Comparison of ENCODE assay signal across 13 cellular contexts in genomic region chr1:50110084-50110615, GRCh38. TPM values are rescaled to one million over a fixed set of nuclear protein-coding genes. Genes with fewer than 3 reads are reported as not detected.
A peak's percentile ranks its signal among the peaks of the same experiment; 100 is the strongest.
DNase-seq lines count a peak whose midpoint lies in the region; ATAC-seq lines count a peak whose summit lies in the region.
"Had no signal": no experiment of that assay in that cellular context is flagged by ENCODE, and none has a peak within 500 bp of the region (broad histone marks: within the 10 kb centered on the region; RNA-seq: fewer than 3 reads in every experiment).

No MANE protein-coding gene starts in this region.

- H3K4me3 ChIP-seq in neuronal stem cell (ENCODE audit: low read length in 2 of 2): no peak overlapping the region
- H3K4me3 ChIP-seq: stomach had no signal

- no peak overlapping the region for H3K14ac ChIP-seq in neuronal stem cell (ENCODE audit: low read length)

- H2AK5ac ChIP-seq in neuronal stem cell (ENCODE audit: low read depth, low read length): no peak overlapping the region

- DNase-seq in NCI-H82 (lab: John Stamatoyannopoulos, UW): peak; percentile 76
- no peak for DNase-seq in NCI-H82 treated with DMSO at 0.1 percent for 48 hours (lab: John Stamatoyannopoulos, UW; ENCODE audit: unreplicated experiment)
- DNase-seq in NCI-H1694 (lab: John Stamatoyannopoulos, UW): peak; percentile 35
- DNase-seq in astrocyte of the hippocampus (ENCODE audit: low read depth, low spot score): peak; percentile 8
- no peak for DNase-seq in neuronal stem cell (ENCODE audit: low spot score)
- no peak for DNase-seq in GDM1 (lab: John Stamatoyannopoulos, UW)
- no peak for DNase-seq in AML-193 (lab: John Stamatoyannopoulos, UW)
- DNase-seq: activated naive CD4-positive, alpha-beta T cell treated with Interleukin-2 at 50 U/mL for 16 hours; natural killer cell; stomach had no signal

- peak overlapping the region; percentile 35 for H3K4me2 ChIP-seq in neuronal stem cell (ENCODE audit: insufficient read depth, low read length, poor library complexity, severe bottlenecking)

- H2BK5ac ChIP-seq in neuronal stem cell (ENCODE audit: low read length): no peak overlapping the region

- H3K23ac ChIP-seq in neuronal stem cell (ENCODE audit: low read depth, low read length, poor library complexity): no peak overlapping the region

- no CpG with 5 or more reads among the region's 12 CpGs for WGBS in neuronal stem cell (ENCODE audit: extremely low coverage in 2 of 2, insufficient read length in 2 of 2, insufficient replicate concordance in 1 of 2), 2 donors

- H3K27ac ChIP-seq in neuronal stem cell (replicated peaks; ENCODE audit: low read length): peak overlapping the region; percentile 9
- H3K27ac ChIP-seq: stomach, WERI-Rb-1 had no signal

- H3K4ac ChIP-seq in neuronal stem cell (ENCODE audit: low read length): no peak overlapping the region

- no peak for ATAC-seq in GM21717 (IDR thresholded peaks at IDR 0.05; ENCODE audit: unreplicated experiment)

- peaks cover 0 to 9% (median 2%) of the 10 kb centered on the region in 3 experiments for H3K27me3 ChIP-seq in neuronal stem cell (ENCODE audit: control insufficient read depth in 3 of 3, insufficient read depth in 3 of 3, low read depth in 1 of 3, low read length in 3 of 3)

- no peak overlapping the region for H2AFZ ChIP-seq in neuronal stem cell (ENCODE audit: low read length)

- no peak overlapping the region for H2BK120ac ChIP-seq in neuronal stem cell (ENCODE audit: low read depth, low read length)

- H4K8ac ChIP-seq in neuronal stem cell (ENCODE audit: low read depth, low read length): no peak overlapping the region

- H3K4me1 ChIP-seq in neuronal stem cell (ENCODE audit: control insufficient read depth in 2 of 2, insufficient read depth in 1 of 2, low read depth in 1 of 2, low read length in 2 of 2): peaks cover 6 to 22% of the 10 kb centered on the region in 2 donors

- no peaks in the 10 kb centered on the region for H3K36me3 ChIP-seq in neuronal stem cell (replicated peaks in 1 of 2; ENCODE audit: control insufficient read depth in 2 of 2, insufficient read depth in 2 of 2, low read length in 2 of 2)
- H3K36me3 ChIP-seq: stomach, WERI-Rb-1 had no signal

- no peak overlapping the region for H3K9ac ChIP-seq in neuronal stem cell (ENCODE audit: low read depth, low read length, poor library complexity)

- H3K18ac ChIP-seq in neuronal stem cell (ENCODE audit: low read length): no peak overlapping the region

- no peaks in the 10 kb centered on the region for H3K9me3 ChIP-seq in neuronal stem cell (replicated peaks in 1 of 2; ENCODE audit: control insufficient read depth in 2 of 2, insufficient read depth in 1 of 2, low read depth in 1 of 2, low read length in 2 of 2)
- H3K9me3 ChIP-seq: stomach had no signal

- no peak overlapping the region for H4K91ac ChIP-seq in neuronal stem cell (ENCODE audit: low read depth, low read length, poor library complexity)

- no peak overlapping the region for H2BK12ac ChIP-seq in neuronal stem cell (ENCODE audit: low read length)

- H2BK15ac ChIP-seq in neuronal stem cell (ENCODE audit: low read length): no peak overlapping the region

- no peaks in the 10 kb centered on the region for H3K79me1 ChIP-seq in neuronal stem cell (ENCODE audit: low read depth, low read length)

RNA-seq across cellular contexts. Expression of gene ELAVL4, which starts 1.4 kb away (rescaled TPM):
- 7.9 TPM for polyA plus RNA-seq in neuronal stem cell (2013, experiment 1 of 2)
- polyA plus RNA-seq in neuronal stem cell (2013, experiment 2 of 2): 8.9 TPM
- polyA plus RNA-seq: BJ had no signal

Comparison
In these comparisons a context has a peak if more than half of its experiments do, and no peak if none do; other contexts are left out.
1. DNase-seq: peak in NCI-H82 (single experiment), NCI-H1694 (single experiment) and astrocyte of the hippocampus (single experiment); none in NCI-H82 treated with DMSO at 0.1 percent for 48 hours (single experiment), neuronal stem cell (single experiment), GDM1 (single experiment) and AML-193 (0 of 2).